ENCODE assay signal across 9 cellular contexts in the genomic region with DNA sequence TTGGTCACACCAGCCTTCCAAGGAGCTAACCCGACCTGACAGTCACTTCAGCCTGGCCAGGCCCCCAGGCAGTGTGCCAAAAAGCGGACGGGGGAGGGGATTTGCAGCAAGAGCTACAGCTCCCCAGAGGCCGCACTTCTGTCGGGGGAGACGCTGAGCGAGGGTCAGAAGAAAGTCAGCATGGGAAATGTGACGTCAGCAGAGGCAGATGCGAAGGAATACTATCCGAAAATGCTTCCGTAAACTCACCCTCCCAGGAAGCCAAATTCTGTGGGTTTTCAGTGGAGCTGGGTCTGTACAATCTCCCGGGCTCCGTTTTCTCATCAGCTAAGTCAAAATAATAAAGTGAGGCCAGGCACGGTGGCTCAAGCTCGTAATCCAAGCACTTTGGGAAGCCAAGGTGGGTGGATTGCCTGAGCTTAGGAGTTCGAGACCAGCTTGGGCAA. TPM values are rescaled to one million over a fixed set of nuclear protein-coding genes. Genes with fewer than 3 reads are reported as not detected.
DNase-seq lines count a peak whose midpoint lies in the region; ATAC-seq and TF ChIP-seq lines count a peak whose summit lies in the region.
"Had no signal": no experiment of that assay in that cellular context is flagged by ENCODE, and none has a peak within 500 bp of the region (broad histone marks: within the 10 kb centered on the region; RNA-seq: fewer than 3 reads in every experiment).

No MANE protein-coding gene starts in this region.

- H3K4me3 ChIP-seq in urinary bladder (ENCODE audit: low read depth, low read length) = no peak overlapping the region

- no peaks in the 10 kb centered on the region for H3K36me3 ChIP-seq in urinary bladder (ENCODE audit: insufficient read depth)

- no peaks in the 10 kb centered on the region for H3K36me3 Mint-ChIP-seq in nephron (ENCODE audit: low read depth)

- peak overlapping the region; percentile 73 for H3K27ac ChIP-seq in urinary bladder (ENCODE audit: low read depth)

- H3K9me3 Mint-ChIP-seq in nephron = no peaks in the 10 kb centered on the region

- TF ChIP-seq CTCF in nephron (IDR thresholded peaks at IDR 0.05; ENCODE audit: unreplicated experiment in 3 of 3) = no peak

- peak; percentile 39 to 75 for DNase-seq in NCI-H524 (lab: John Stamatoyannopoulos, UW)
- DNase-seq in NCI-H524 treated with DMSO at 0.1 percent for 48 hours (lab: John Stamatoyannopoulos, UW) = no peak
- peak; percentile 90 for DNase-seq in fibroblast of peridontal ligament (ENCODE audit: extremely low read depth)
- no peak for DNase-seq in SKM-1 (lab: John Stamatoyannopoulos, UW; ENCODE audit: unreplicated experiment)
- DNase-seq in EL = no peak
- DNase-seq: activated CD8-positive, alpha-beta memory T cell treated with anti-CD3 and anti-CD28 coated beads, Interleukin-2, amount 50 U/mL, for 4 hours had no signal

- H3K4me1 Mint-ChIP-seq in nephron = peaks cover 82% of the 10 kb centered on the region

- peak overlapping the region; percentile 83 to 96 (median 96) for H3K27ac Mint-ChIP-seq in nephron

- H3K27me3 Mint-ChIP-seq in nephron (ENCODE audit: low read depth) = peaks cover 8% of the 10 kb centered on the region

- H3K4me1 ChIP-seq in urinary bladder (ENCODE audit: insufficient read depth) = peaks cover 1% of the 10 kb centered on the region

- ATAC-seq in GM21526 (IDR thresholded peaks at IDR 0.05; ENCODE audit: low FRiP score, unreplicated experiment) = no peak

- WGBS in urinary bladder = 25% methylated on average over 16 of the region's 16 CpGs

- peak overlapping the region; percentile 7 to 53 (median 33) for H3K4me3 Mint-ChIP-seq in nephron

RNA-seq across cellular contexts. Expression of a gene that starts 28.5 kb away (rescaled TPM):
- 32.5 TPM for total RNA-seq in urinary bladder
- 121 TPM for polyA plus RNA-seq in urinary bladder

Comparison
In these comparisons a context has a peak if more than half of its experiments do, and no peak if none do; other contexts are left out.
1. DNase-seq: peak in NCI-H524 (2 of 2) and fibroblast of peridontal ligament (single experiment); none in NCI-H524 treated with DMSO at 0.1 percent for 48 hours (single experiment), SKM-1 (single experiment) and EL (single experiment).